ENCODE assay signal across 18 cellular contexts in the genomic region with DNA sequence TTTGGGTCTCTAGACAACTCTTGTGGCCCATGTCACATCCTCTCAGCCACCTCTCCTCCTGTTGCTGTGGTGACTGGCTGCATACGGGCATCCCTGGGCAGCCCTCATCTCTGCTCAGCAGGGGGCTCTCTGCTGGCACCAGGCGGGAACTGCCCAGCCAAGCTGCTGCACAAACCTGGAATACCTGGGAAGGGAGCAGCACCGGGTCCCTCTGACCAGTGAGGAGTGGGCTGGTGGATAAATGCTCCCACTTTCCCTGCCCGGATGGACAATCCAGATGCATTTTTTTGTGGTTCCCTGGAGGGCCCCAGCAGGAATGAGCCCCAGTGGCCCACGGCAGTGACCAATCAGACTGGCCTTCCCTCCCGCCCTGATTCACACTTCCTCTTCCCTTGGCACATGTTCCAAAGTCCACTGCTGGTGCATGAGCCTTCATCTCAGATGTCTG. TPM values are rescaled to one million over a fixed set of nuclear protein-coding genes. Genes with fewer than 3 reads are reported as not detected.
DNase-seq lines count a peak whose midpoint lies in the region; TF ChIP-seq lines count a peak whose summit lies in the region.
"Had no signal": no experiment of that assay in that cellular context is flagged by ENCODE, and none has a peak within 500 bp of the region (broad histone marks: within the 10 kb centered on the region; RNA-seq: fewer than 3 reads in every experiment).

No MANE protein-coding gene starts in this region.

- no peak overlapping the region for H2BK120ac ChIP-seq in neuronal stem cell (ENCODE audit: low read depth, low read length)

- no peak overlapping the region for H3K23ac ChIP-seq in neuronal stem cell (ENCODE audit: low read depth, low read length, poor library complexity)

- H2BK12ac ChIP-seq in neuronal stem cell (ENCODE audit: low read length) = no peak overlapping the region

- POLR2A ChIA-PET in GM10248 (lab: Yijun Ruan, JAX) = no interaction called here

- H2AK5ac ChIP-seq in neuronal stem cell (ENCODE audit: low read depth, low read length) = peak overlapping the region; percentile 11

- H4K91ac ChIP-seq in neuronal stem cell (ENCODE audit: low read depth, low read length, poor library complexity) = no peak overlapping the region

- H3K14ac ChIP-seq in neuronal stem cell (ENCODE audit: low read length) = no peak overlapping the region

- H3K4me2 ChIP-seq in neuronal stem cell (ENCODE audit: insufficient read depth, low read length, poor library complexity, severe bottlenecking) = no peak overlapping the region

- no peaks in the 10 kb centered on the region for H3K9me3 ChIP-seq in neuronal stem cell (replicated peaks in 1 of 2; ENCODE audit: control insufficient read depth in 2 of 2, insufficient read depth in 1 of 2, low read depth in 1 of 2, low read length in 2 of 2)
- H3K9me3 ChIP-seq: prostate gland had no signal

- H3K79me1 ChIP-seq in neuronal stem cell (ENCODE audit: low read depth, low read length) = no peaks in the 10 kb centered on the region

- peak; percentile 4 for TF ChIP-seq CTCF in GM10248 (IDR thresholded peaks at IDR 0.05; ENCODE audit: control extremely low read depth, extremely low read depth, low read depth, missing control alignments)
- TF ChIP-seq CTCF in GM13977 (IDR thresholded peaks at IDR 0.05; ENCODE audit: extremely low read depth, insufficient read depth, missing control alignments) = no peak

- H4K8ac ChIP-seq in neuronal stem cell (ENCODE audit: low read depth, low read length) = no peak overlapping the region

- peaks cover 0 to 23% of the 10 kb centered on the region in 2 donors for H3K4me1 ChIP-seq in neuronal stem cell (ENCODE audit: control insufficient read depth in 2 of 2, insufficient read depth in 1 of 2, low read depth in 1 of 2, low read length in 2 of 2)
- H3K4me1 ChIP-seq: foreskin keratinocyte, prostate gland had no signal

- no peak overlapping the region for H3K27ac ChIP-seq in neuronal stem cell (replicated peaks; ENCODE audit: low read length)
- H3K27ac ChIP-seq: brain microvascular endothelial cell, foreskin keratinocyte, prostate gland had no signal

- in situ Hi-C loops in GM13977 (cut with MboI; ENCODE audit: low pct_unique_long_range_greater_than_20kb, low sequenced_read_pairs, unreplicated experiment) = no loop called here

- H3K27me3 ChIP-seq in neuronal stem cell (ENCODE audit: control insufficient read depth in 3 of 3, insufficient read depth in 3 of 3, low read depth in 1 of 3, low read length in 3 of 3) = peaks cover 0 to 34% (median 0%) of the 10 kb centered on the region in 3 experiments
- H3K27me3 ChIP-seq: brain microvascular endothelial cell, foreskin keratinocyte had no signal

- H2BK15ac ChIP-seq in neuronal stem cell (ENCODE audit: low read length) = no peak overlapping the region

- H3K36me3 ChIP-seq in neuronal stem cell (replicated peaks in 1 of 2; ENCODE audit: control insufficient read depth in 2 of 2, insufficient read depth in 2 of 2, low read length in 2 of 2) = no peaks in the 10 kb centered on the region
- H3K36me3 ChIP-seq: brain microvascular endothelial cell, prostate gland had no signal

- no peak overlapping the region for H2BK5ac ChIP-seq in neuronal stem cell (ENCODE audit: low read length)

- DNase-seq in NCI-H510A treated with DMSO at 0.1 percent for 48 hours (lab: John Stamatoyannopoulos, UW) (peak; percentile 19), NCI-H510A (lab: John Stamatoyannopoulos, UW) (no peak), GM10248 (ENCODE audit: extremely low spot score) (no peak), SW480 (ENCODE audit: low spot score) (peak; percentile 49), neuronal stem cell (ENCODE audit: low spot score) (no peak), GM13977 (ENCODE audit: low spot score) (no peak), GF-D8 (lab: John Stamatoyannopoulos, UW) (no peak)
- no peak for DNase-seq in activated CD4-positive, alpha-beta T cell treated with anti-CD3 and anti-CD28 coated beads for 48 hours
- DNase-seq: activated CD4-positive, alpha-beta memory T cell treated with anti-CD3 and anti-CD28 coated beads for 36 hours; activated naive CD4-positive, alpha-beta T cell; brain microvascular endothelial cell; effector memory CD4-positive, alpha-beta T cell; foreskin keratinocyte; immature natural killer cell; NCI-H2171 treated with DMSO at 0.1 percent for 48 hours; T-helper 2 cell; trophoblast cell had no signal

- no CpG with 5 or more reads among the region's 6 CpGs for WGBS in neuronal stem cell (ENCODE audit: extremely low coverage in 2 of 2, insufficient read length in 2 of 2, insufficient replicate concordance in 1 of 2), 2 donors

- no peak overlapping the region for H2AFZ ChIP-seq in neuronal stem cell (ENCODE audit: low read length)

- H3K9ac ChIP-seq in neuronal stem cell (ENCODE audit: low read depth, low read length, poor library complexity) = no peak overlapping the region

- CTCF ChIA-PET in GM10248 (lab: Yijun Ruan, JAX) = interaction anchor here (1.4 to 1.7 kb wide), 2 partner anchors 9 to 10 kb away, joined by 3 to 4 read pairs; no protein-coding TSS in a partner anchor

- peak overlapping the region; percentile 41 for H3K18ac ChIP-seq in neuronal stem cell (ENCODE audit: low read length)

- H3K4ac ChIP-seq in neuronal stem cell (ENCODE audit: low read length) = no peak overlapping the region

- no peak overlapping the region for H3K4me3 ChIP-seq in neuronal stem cell (ENCODE audit: low read length in 2 of 2)
- H3K4me3 ChIP-seq: prostate gland had no signal

RNA-seq across cellular contexts. Expression of gene GRID1, which starts 21.9 kb away (rescaled TPM):
- 0.70 TPM for polyA plus RNA-seq in neuronal stem cell (2013, experiment 1 of 2)
- 0.89 TPM for polyA plus RNA-seq in neuronal stem cell (2013, experiment 2 of 2)
- polyA plus RNA-seq: foreskin keratinocyte, immature natural killer cell had no signal

Comparison
In these comparisons a context has a peak if more than half of its experiments do, and no peak if none do; other contexts are left out.
1. DNase-seq: peak in NCI-H510A treated with DMSO at 0.1 percent for 48 hours (single experiment) and SW480 (single experiment); none in NCI-H510A (single experiment), GM10248 (single experiment), neuronal stem cell (single experiment), GM13977 (single experiment), GF-D8 (single experiment) and activated CD4-positive, alpha-beta T cell treated with anti-CD3 and anti-CD28 coated beads for 48 hours (single experiment).